In the genomic region with DNA sequence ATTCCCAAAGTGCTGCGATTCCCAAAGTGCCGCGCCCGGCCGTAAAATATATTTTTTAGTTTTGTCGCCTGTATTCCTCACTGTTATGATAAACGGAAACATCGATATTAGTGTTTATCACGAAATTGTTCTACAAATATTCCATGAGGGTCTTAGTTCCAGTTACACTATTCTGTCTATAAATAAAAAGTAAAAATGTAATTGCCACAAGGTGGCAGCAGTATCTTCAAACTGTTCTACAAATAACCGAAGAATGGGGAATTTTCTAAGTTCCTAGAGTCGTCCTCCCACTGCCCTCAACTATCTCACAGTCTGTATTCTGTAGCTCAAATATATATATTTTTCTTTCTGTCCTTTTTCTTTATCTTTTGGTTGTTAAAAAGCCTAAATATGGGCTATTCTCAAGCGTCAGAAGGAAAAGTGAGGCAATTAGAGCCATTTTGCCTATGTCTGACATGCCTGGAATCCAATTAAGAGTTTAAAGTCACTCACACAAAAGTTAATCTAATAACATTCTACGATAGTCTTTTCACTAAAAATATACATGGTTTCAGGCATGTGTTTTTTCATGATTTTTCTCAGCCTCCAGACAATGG, we compare ENCODE assay signal across 1 cellular context.
TF ChIP-seq lines count a peak whose summit lies in the region.

No MANE protein-coding gene starts in this region.

TF ChIP-seq in SK-N-SH treated with all-trans-retinoic acid at 6 μM for 48 hours, 23 proteins besides CTCF, POLR2A, EP300 and RAD21 (continued from another document):
- TF ChIP-seq, protein P1, sequence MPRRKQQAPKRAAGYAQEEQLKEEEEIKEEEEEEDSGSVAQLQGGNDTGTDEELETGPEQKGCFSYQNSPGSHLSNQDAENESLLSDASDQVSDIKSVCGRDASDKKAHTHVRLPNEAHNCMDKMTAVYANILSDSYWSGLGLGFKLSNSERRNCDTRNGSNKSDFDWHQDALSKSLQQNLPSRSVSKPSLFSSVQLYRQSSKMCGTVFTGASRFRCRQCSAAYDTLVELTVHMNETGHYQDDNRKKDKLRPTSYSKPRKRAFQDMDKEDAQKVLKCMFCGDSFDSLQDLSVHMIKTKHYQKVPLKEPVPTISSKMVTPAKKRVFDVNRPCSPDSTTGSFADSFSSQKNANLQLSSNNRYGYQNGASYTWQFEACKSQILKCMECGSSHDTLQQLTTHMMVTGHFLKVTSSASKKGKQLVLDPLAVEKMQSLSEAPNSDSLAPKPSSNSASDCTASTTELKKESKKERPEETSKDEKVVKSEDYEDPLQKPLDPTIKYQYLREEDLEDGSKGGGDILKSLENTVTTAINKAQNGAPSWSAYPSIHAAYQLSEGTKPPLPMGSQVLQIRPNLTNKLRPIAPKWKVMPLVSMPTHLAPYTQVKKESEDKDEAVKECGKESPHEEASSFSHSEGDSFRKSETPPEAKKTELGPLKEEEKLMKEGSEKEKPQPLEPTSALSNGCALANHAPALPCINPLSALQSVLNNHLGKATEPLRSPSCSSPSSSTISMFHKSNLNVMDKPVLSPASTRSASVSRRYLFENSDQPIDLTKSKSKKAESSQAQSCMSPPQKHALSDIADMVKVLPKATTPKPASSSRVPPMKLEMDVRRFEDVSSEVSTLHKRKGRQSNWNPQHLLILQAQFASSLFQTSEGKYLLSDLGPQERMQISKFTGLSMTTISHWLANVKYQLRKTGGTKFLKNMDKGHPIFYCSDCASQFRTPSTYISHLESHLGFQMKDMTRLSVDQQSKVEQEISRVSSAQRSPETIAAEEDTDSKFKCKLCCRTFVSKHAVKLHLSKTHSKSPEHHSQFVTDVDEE (CRISPR knock-in tag; IDR thresholded peaks at IDR 0.05), result no peak
